Comparison of ENCODE assay signal across 25 cellular contexts in genomic region chr4:181562399-181562798, GRCh38.
"Had no signal": no experiment of that assay in that cellular context is flagged by ENCODE, and none has a peak within 500 bp of the region (broad histone marks: within the 10 kb centered on the region; RNA-seq: fewer than 3 reads in every experiment).

No MANE protein-coding gene starts in this region.

- H3K27me3 Mint-ChIP-seq: dendritic cell treated with granulocyte-macrophage colony-stimulating factor and Interleukin-4, amounts not matched to agents 40 ng/mL and 50 ng/mL, for 4 days; effector memory CD8-positive, alpha-beta T cell had no signal

- H3K4me2 ChIP-seq: hepatocyte had no signal

- ATAC-seq: effector memory CD8-positive, alpha-beta T cell; esophagus mucosa; foreskin keratinocyte; gastrocnemius medialis; gastroesophageal sphincter; heart left ventricle; heart right ventricle had no signal

- H3K9me3 ChIP-seq: esophagus squamous epithelium, gastrocnemius medialis had no signal

- H3K9me3 Mint-ChIP-seq: dendritic cell treated with granulocyte-macrophage colony-stimulating factor and Interleukin-4, amounts not matched to agents 40 ng/mL and 50 ng/mL, for 4 days had no signal

- H3K4me3 Mint-ChIP-seq: dendritic cell treated with granulocyte-macrophage colony-stimulating factor and Interleukin-4, amounts not matched to agents 40 ng/mL and 50 ng/mL, for 4 days; effector memory CD8-positive, alpha-beta T cell; endodermal cell had no signal

- H3K36me3 ChIP-seq: esophagus muscularis mucosa, esophagus squamous epithelium, gastrocnemius medialis, gastroesophageal sphincter, heart left ventricle, heart right ventricle had no signal

- H2AFZ ChIP-seq: hepatocyte had no signal

- H3K27ac ChIP-seq: coronary artery, dorsolateral prefrontal cortex, epithelial cell of prostate, esophagus muscularis mucosa, esophagus squamous epithelium, foreskin keratinocyte, gastrocnemius medialis, gastroesophageal sphincter, heart left ventricle, heart right ventricle, hepatocyte had no signal

- H3K27ac Mint-ChIP-seq: dendritic cell treated with granulocyte-macrophage colony-stimulating factor and Interleukin-4, amounts not matched to agents 40 ng/mL and 50 ng/mL, for 4 days; effector memory CD8-positive, alpha-beta T cell; endodermal cell had no signal

- H3K79me2 ChIP-seq: hepatocyte had no signal

- H3K4me3 ChIP-seq: coronary artery, dorsolateral prefrontal cortex, esophagus muscularis mucosa, esophagus squamous epithelium, gastrocnemius medialis, gastroesophageal sphincter, heart left ventricle, heart right ventricle, hepatocyte had no signal

- H3K4me1 Mint-ChIP-seq: endodermal cell had no signal

- DNase-seq: cortex of kidney; dermis blood vessel endothelial cell; dorsolateral prefrontal cortex; effector CD4-positive, alpha-beta T cell; effector CD8-positive, alpha-beta T cell; effector memory CD4-positive, alpha-beta T cell; effector memory CD8-positive, alpha-beta T cell; endodermal cell; erythroblast; esophagus squamous epithelium; foreskin fibroblast; foreskin keratinocyte; foreskin melanocyte; gastrocnemius medialis; glutamatergic neuron; head of caudate nucleus; heart left ventricle; heart right ventricle had no signal

- H3K4me1 ChIP-seq: esophagus muscularis mucosa, esophagus squamous epithelium, foreskin keratinocyte, gastrocnemius medialis, gastroesophageal sphincter, heart left ventricle, heart right ventricle had no signal

- H3K27me3 ChIP-seq: esophagus muscularis mucosa, esophagus squamous epithelium, foreskin keratinocyte, gastrocnemius medialis, gastroesophageal sphincter, heart left ventricle, heart right ventricle, hepatocyte had no signal
